8 cellular contexts compared by ENCODE assay signal in genomic region chr1:65069186-65069585, GRCh38.
DNase-seq lines count a peak whose midpoint lies in the region; TF ChIP-seq lines count a peak whose summit lies in the region.

No MANE protein-coding gene starts in this region.

- H3K27ac Mint-ChIP-seq in CD14-positive monocyte (peak overlapping the region; percentile 95 to 98 (median 98)), progenitor cell of endocrine pancreas (no peak overlapping the region)

- H3K4me3 ChIP-seq in duodenal mucosa (ENCODE audit: low read depth in 1 of 2, low read length in 2 of 2): peak overlapping the region; percentile 86 to 94

- H3K4me3 Mint-ChIP-seq in CD14-positive monocyte (peak overlapping the region; percentile 90 to 93), progenitor cell of endocrine pancreas (ENCODE audit: low read depth) (peak overlapping the region; percentile 90)

- intact Hi-C loops in CD14-positive monocyte (cut with micrococcal nuclease): loop anchor here (5.0 to 10.0 kb wide), 2 partner anchors 98 to 356 kb away; partner anchors contain the start of genes LEPR (in 1 of the 2) and LEPROT (in 1 of the 2)

- H3K4me1 Mint-ChIP-seq in CD14-positive monocyte (peaks cover 35% of the 10 kb centered on the region), progenitor cell of endocrine pancreas (ENCODE audit: low read depth) (peaks cover 18% of the 10 kb centered on the region)

- DNase-seq in CD14-positive monocyte (ENCODE audit: low spot score) (peak; percentile 62), T-helper 22 cell (ENCODE audit: low read depth) (peak; percentile 4), progenitor cell of endocrine pancreas (ENCODE audit: low spot score, unreplicated experiment) (no peak), cerebellar nuclear complex (lab: John Stamatoyannopoulos, UW) (no peak), HuH-7 (ENCODE audit: low spot score) (no peak), NCI-H2081 (lab: John Stamatoyannopoulos, UW) (no peak), SIG-M5 (lab: John Stamatoyannopoulos, UW) (no peak)

- H3K9ac ChIP-seq in duodenal mucosa (ENCODE audit: low read depth in 1 of 2, low read length in 2 of 2): peak overlapping the region; percentile 80 to 94

- peaks cover 0 to 2% (median 0%) of the 10 kb centered on the region in 3 donors for H3K27me3 Mint-ChIP-seq in CD14-positive monocyte (ENCODE audit: low read depth in 3 of 3)
- H3K27me3 Mint-ChIP-seq in progenitor cell of endocrine pancreas: peaks cover 26% of the 10 kb centered on the region

- H3K27me3 ChIP-seq in duodenal mucosa (ENCODE audit: control insufficient read depth in 1 of 2, insufficient read depth in 2 of 2, low read length in 2 of 2): no peaks in the 10 kb centered on the region

- no peak for TF ChIP-seq CTCF in CD14-positive monocyte (IDR thresholded peaks at IDR 0.05)
- no peak for TF ChIP-seq CTCF in progenitor cell of endocrine pancreas (IDR thresholded peaks at IDR 0.05; ENCODE audit: unreplicated experiment)

- H3K36me3 Mint-ChIP-seq in CD14-positive monocyte: peaks cover 2 to 8% of the 10 kb centered on the region in 2 donors
- no peaks in the 10 kb centered on the region for H3K36me3 Mint-ChIP-seq in progenitor cell of endocrine pancreas (ENCODE audit: insufficient read depth)

- H3K4me1 ChIP-seq in duodenal mucosa (ENCODE audit: control insufficient read depth in 1 of 2, insufficient read depth in 2 of 2, low read length in 2 of 2): peaks cover 13 to 23% of the 10 kb centered on the region in 2 donors

- no peaks in the 10 kb centered on the region for H3K36me3 ChIP-seq in duodenal mucosa (ENCODE audit: control insufficient read depth in 1 of 2, insufficient read depth in 2 of 2, low read length in 2 of 2)

- no peaks in the 10 kb centered on the region for H3K9me3 ChIP-seq in duodenal mucosa (ENCODE audit: control insufficient read depth in 1 of 2, low read length in 2 of 2)

- H3K9me3 Mint-ChIP-seq in CD14-positive monocyte: no peaks in the 10 kb centered on the region
- no peaks in the 10 kb centered on the region for H3K9me3 Mint-ChIP-seq in progenitor cell of endocrine pancreas (ENCODE audit: low read depth)

- H3K27ac ChIP-seq in duodenal mucosa (ENCODE audit: low read depth, low read length): no peak overlapping the region

Comparison
In these comparisons a context has a peak if more than half of its experiments do, and no peak if none do; other contexts are left out.
1. DNase-seq: peak in CD14-positive monocyte (single experiment) and T-helper 22 cell (single experiment); none in progenitor cell of endocrine pancreas (single experiment), cerebellar nuclear complex (0 of 2), HuH-7 (single experiment), NCI-H2081 (0 of 2) and SIG-M5 (single experiment).